26 cellular contexts compared by ENCODE assay signal in the genomic region with DNA sequence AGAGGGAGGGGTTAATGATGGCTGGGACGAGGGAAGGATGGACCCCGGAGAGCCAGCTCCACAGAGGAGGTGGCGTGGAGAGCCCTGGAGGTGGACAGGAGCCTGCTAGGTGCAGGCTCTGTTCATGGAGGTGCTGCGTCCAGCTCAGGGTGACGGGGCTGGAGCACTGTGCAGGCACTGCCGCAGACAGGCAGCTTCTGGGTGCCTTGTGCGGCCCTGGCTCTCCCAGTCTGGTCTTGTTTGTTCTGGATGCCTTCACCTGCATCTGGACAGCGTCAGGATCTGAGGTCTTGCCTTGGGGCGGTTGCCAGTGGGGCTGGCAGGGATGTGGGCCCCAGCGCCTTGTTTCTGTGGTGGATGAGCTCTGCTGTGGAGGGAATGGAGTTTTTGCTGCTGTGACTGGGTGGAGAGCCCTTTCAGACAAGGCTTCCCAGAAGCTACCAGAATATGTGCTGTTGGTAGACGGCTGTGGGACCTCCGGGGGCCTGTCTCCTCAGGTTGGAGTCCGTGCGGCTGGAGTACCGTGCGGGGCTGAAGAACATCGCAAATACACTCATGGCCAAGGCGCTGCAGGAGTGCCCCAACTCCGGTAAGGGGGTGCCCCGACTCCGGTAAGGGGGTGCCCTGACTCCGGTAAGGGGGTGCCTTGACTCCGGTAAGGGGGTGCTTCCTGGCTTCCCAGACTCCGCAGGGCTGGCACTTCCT. TPM values are rescaled to one million over a fixed set of nuclear protein-coding genes. Genes with fewer than 3 reads are reported as not detected.
DNase-seq lines count a peak whose midpoint lies in the region; ATAC-seq and TF ChIP-seq lines count a peak whose summit lies in the region.
"Had no signal": no experiment of that assay in that cellular context is flagged by ENCODE, and none has a peak within 500 bp of the region (broad histone marks: within the 10 kb centered on the region; RNA-seq: fewer than 3 reads in every experiment).

No MANE protein-coding gene starts in this region.

- H3K4me1 ChIP-seq in sigmoid colon: peaks cover 0 to 54% (median 28%) of the 10 kb centered on the region in 4 donors
- H3K4me1 ChIP-seq: lower lobe of right lung, prostate gland, tibial artery had no signal

- H3K9me3 ChIP-seq in sigmoid colon: no peaks in the 10 kb centered on the region
- H3K9me3 ChIP-seq: lower lobe of right lung, prostate gland, tibial artery had no signal

- no peak for TF ChIP-seq POLR2A in sigmoid colon (IDR thresholded peaks at IDR 0.05)

- POLR2A ChIA-PET in activated CD8-positive, alpha-beta T cell treated with anti-CD3 and anti-CD28 coated beads, Interleukin-2, amount 10 ng/mL, durations not matched to agents 7 days and 5 days (lab: Charles Lee): no interaction called here
- POLR2A ChIA-PET in activated CD8-positive, alpha-beta T cell treated with anti-CD3 and anti-CD28 coated beads for 36 hours (lab: Charles Lee): no interaction called here

- no peak for DNase-seq in activated CD8-positive, alpha-beta T cell treated with anti-CD3 and anti-CD28 coated beads, Interleukin-2, amount 10 ng/mL, durations not matched to agents 7 days and 5 days
- DNase-seq in activated CD8-positive, alpha-beta T cell treated with anti-CD3 and anti-CD28 coated beads for 36 hours: no peak
- peak; percentile 92 for DNase-seq in sigmoid colon
- no peak for DNase-seq in stimulated activated naive CD4-positive, alpha-beta T cell (lab: John Stamatoyannopoulos, UW)
- DNase-seq in DMS153 (lab: John Stamatoyannopoulos, UW): no peak
- DNase-seq: activated CD4-positive, alpha-beta T cell treated with anti-CD3 and anti-CD28 coated beads, Interleukin-2, amount 10 ng/mL, durations not matched to agents 24 days and 14 days; activated CD8-positive, alpha-beta memory T cell treated with anti-CD3 and anti-CD28 coated beads, Interleukin-2, amount 50 U/mL, for 4 hours; AML-193; anterior cingulate cortex; CD8-positive, alpha-beta memory T cell; DMS79; H7; lower lobe of right lung; NCI-H1436 treated with DMSO at 0.1 percent for 48 hours; NCI-H510A; PC-9; small intestine; stimulated activated naive CD8-positive, alpha-beta T cell treated with anti-CD3 and anti-CD28 coated beads, Interleukin-15, Interleukin-2, amounts not matched to agents 100 U/mL and 50 U/mL, for 24 hours; tibial artery had no signal

- H3K27me3 ChIP-seq in sigmoid colon: no peaks in the 10 kb centered on the region
- H3K27me3 ChIP-seq: cardiac muscle cell, tibial artery had no signal

- H3K4me1 Mint-ChIP-seq in activated CD8-positive, alpha-beta T cell treated with anti-CD3 and anti-CD28 coated beads, Interleukin-2, amount 10 ng/mL, durations not matched to agents 7 days and 5 days (ENCODE audit: low read depth): no peaks in the 10 kb centered on the region
- H3K4me1 Mint-ChIP-seq in activated CD8-positive, alpha-beta T cell treated with anti-CD3 and anti-CD28 coated beads for 36 hours (ENCODE audit: low read depth): no peaks in the 10 kb centered on the region
- H3K4me1 Mint-ChIP-seq in activated T-helper 17 cell treated with anti-CD3 and anti-CD28 coated beads, Interleukin-2, amount 50 U/mL, for 72 hours: no peaks in the 10 kb centered on the region
- H3K4me1 Mint-ChIP-seq: activated CD4-positive, alpha-beta T cell treated with anti-CD3 and anti-CD28 coated beads, Interleukin-2, amount 10 ng/mL, durations not matched to agents 24 days and 14 days; CD8-positive, alpha-beta memory T cell had no signal

- no peak for TF ChIP-seq CTCF in activated CD8-positive, alpha-beta T cell treated with anti-CD3 and anti-CD28 coated beads for 36 hours (IDR thresholded peaks at IDR 0.05)
- TF ChIP-seq CTCF in sigmoid colon (IDR thresholded peaks at IDR 0.05): no peak

- no peaks in the 10 kb centered on the region for H3K27me3 Mint-ChIP-seq in activated CD8-positive, alpha-beta T cell treated with anti-CD3 and anti-CD28 coated beads, Interleukin-2, amount 10 ng/mL, durations not matched to agents 7 days and 5 days (ENCODE audit: low read depth)
- H3K27me3 Mint-ChIP-seq in activated CD8-positive, alpha-beta T cell treated with anti-CD3 and anti-CD28 coated beads for 36 hours: no peaks in the 10 kb centered on the region
- H3K27me3 Mint-ChIP-seq in activated T-helper 17 cell treated with anti-CD3 and anti-CD28 coated beads, Interleukin-2, amount 50 U/mL, for 72 hours: no peaks in the 10 kb centered on the region
- H3K27me3 Mint-ChIP-seq: activated CD4-positive, alpha-beta T cell treated with anti-CD3 and anti-CD28 coated beads, Interleukin-2, amount 10 ng/mL, durations not matched to agents 24 days and 14 days; CD8-positive, alpha-beta memory T cell; dendritic cell treated with granulocyte-macrophage colony-stimulating factor and Interleukin-4, amounts not matched to agents 40 ng/mL and 50 ng/mL, for 4 days had no signal

- peak overlapping the region in 3 of 4 donors; percentile 64 to 72 (median 65) for H3K27ac ChIP-seq in sigmoid colon
- H3K27ac ChIP-seq: cardiac muscle cell, lower lobe of right lung, PC-9, prostate gland, tibial artery had no signal

- no peak overlapping the region for H3K4me3 Mint-ChIP-seq in activated CD8-positive, alpha-beta T cell treated with anti-CD3 and anti-CD28 coated beads, Interleukin-2, amount 10 ng/mL, durations not matched to agents 7 days and 5 days
- no peak overlapping the region for H3K4me3 Mint-ChIP-seq in activated CD8-positive, alpha-beta T cell treated with anti-CD3 and anti-CD28 coated beads for 36 hours
- H3K4me3 Mint-ChIP-seq in activated T-helper 17 cell treated with anti-CD3 and anti-CD28 coated beads, Interleukin-2, amount 50 U/mL, for 72 hours: no peak overlapping the region
- H3K4me3 Mint-ChIP-seq: activated CD4-positive, alpha-beta T cell treated with anti-CD3 and anti-CD28 coated beads, Interleukin-2, amount 10 ng/mL, durations not matched to agents 24 days and 14 days; CD8-positive, alpha-beta memory T cell; dendritic cell treated with granulocyte-macrophage colony-stimulating factor and Interleukin-4, amounts not matched to agents 40 ng/mL and 50 ng/mL, for 4 days had no signal

- H3K4me3 ChIP-seq in sigmoid colon: no peak overlapping the region
- H3K4me3 ChIP-seq: cardiac muscle cell, lower lobe of right lung, PC-9, prostate gland, tibial artery had no signal

- WGBS in sigmoid colon, 2 donors: 91 to 96% methylated on average over 24 of the region's 24 CpGs

- no peak for ATAC-seq in activated CD8-positive, alpha-beta T cell treated with anti-CD3 and anti-CD28 coated beads, Interleukin-2, amount 10 ng/mL, durations not matched to agents 7 days and 5 days
- ATAC-seq in activated CD8-positive, alpha-beta T cell treated with anti-CD3 and anti-CD28 coated beads for 36 hours: no peak
- ATAC-seq in activated T-helper 17 cell treated with anti-CD3 and anti-CD28 coated beads, Interleukin-2, amount 50 U/mL, for 72 hours (replicated peaks): no peak
- ATAC-seq: lower lobe of right lung; stimulated activated naive CD8-positive, alpha-beta T cell treated with anti-CD3 and anti-CD28 coated beads, Interleukin-15, Interleukin-2, amounts not matched to agents 100 U/mL and 50 U/mL, for 24 hours had no signal

- intact Hi-C loops in activated CD8-positive, alpha-beta T cell treated with anti-CD3 and anti-CD28 coated beads for 36 hours (cut with micrococcal nuclease): no loop called here
- intact Hi-C loops in sigmoid colon (cut with DNase I): no loop called here

- peak in 1 of 4 donors; percentile 88 for TF ChIP-seq EP300 in sigmoid colon (IDR thresholded peaks at IDR 0.05)

- peaks cover 64 to 98% (median 72%) of the 10 kb centered on the region in 4 donors for H3K36me3 ChIP-seq in sigmoid colon

- H3K27ac Mint-ChIP-seq in activated CD8-positive, alpha-beta T cell treated with anti-CD3 and anti-CD28 coated beads, Interleukin-2, amount 10 ng/mL, durations not matched to agents 7 days and 5 days: peak overlapping the region; percentile 44
- H3K27ac Mint-ChIP-seq in activated CD8-positive, alpha-beta T cell treated with anti-CD3 and anti-CD28 coated beads for 36 hours: no peak overlapping the region
- peak overlapping the region; percentile 50 for H3K27ac Mint-ChIP-seq in activated T-helper 17 cell treated with anti-CD3 and anti-CD28 coated beads, Interleukin-2, amount 50 U/mL, for 72 hours
- H3K27ac Mint-ChIP-seq: activated CD4-positive, alpha-beta T cell treated with anti-CD3 and anti-CD28 coated beads, Interleukin-2, amount 10 ng/mL, durations not matched to agents 24 days and 14 days; activated T-helper 2 cell treated with anti-CD3 and anti-CD28 coated beads, Interferon-gamma antibody, Interleukin-2, Interleukin-4, amounts not matched to agents 10 μg/mL and 5 μg/mL and 100 μg/mL, durations not matched to agents 14 hours and 24 hours and 36 hours; dendritic cell treated with granulocyte-macrophage colony-stimulating factor and Interleukin-4, amounts not matched to agents 40 ng/mL and 50 ng/mL, for 4 days had no signal

- CTCF ChIA-PET in activated CD8-positive, alpha-beta T cell treated with anti-CD3 and anti-CD28 coated beads, Interleukin-2, amount 10 ng/mL, durations not matched to agents 7 days and 5 days (lab: Charles Lee): interaction anchor here (1.3 to 1.8 kb wide), 2 partner anchors 10 to 47 kb away, joined by 3 to 9 read pairs; partner anchors contain the start of gene PRPF6
- CTCF ChIA-PET in activated CD8-positive, alpha-beta T cell treated with anti-CD3 and anti-CD28 coated beads for 36 hours (lab: Charles Lee): interaction anchor here (1.6 kb wide), 1 partner anchor 11 kb away, joined by 8 read pairs; no protein-coding TSS in a partner anchor

- no peaks in the 10 kb centered on the region for H3K9me3 Mint-ChIP-seq in activated CD8-positive, alpha-beta T cell treated with anti-CD3 and anti-CD28 coated beads, Interleukin-2, amount 10 ng/mL, durations not matched to agents 7 days and 5 days (ENCODE audit: insufficient read depth)
- no peaks in the 10 kb centered on the region for H3K9me3 Mint-ChIP-seq in activated CD8-positive, alpha-beta T cell treated with anti-CD3 and anti-CD28 coated beads for 36 hours
- no peaks in the 10 kb centered on the region for H3K9me3 Mint-ChIP-seq in activated T-helper 17 cell treated with anti-CD3 and anti-CD28 coated beads, Interleukin-2, amount 50 U/mL, for 72 hours
- H3K9me3 Mint-ChIP-seq: activated CD4-positive, alpha-beta T cell treated with anti-CD3 and anti-CD28 coated beads, Interleukin-2, amount 10 ng/mL, durations not matched to agents 24 days and 14 days; activated T-helper 2 cell treated with anti-CD3 and anti-CD28 coated beads, Interferon-gamma antibody, Interleukin-2, Interleukin-4, amounts not matched to agents 10 μg/mL and 5 μg/mL and 100 μg/mL, durations not matched to agents 14 hours and 24 hours and 36 hours; CD8-positive, alpha-beta memory T cell; dendritic cell treated with granulocyte-macrophage colony-stimulating factor and Interleukin-4, amounts not matched to agents 40 ng/mL and 50 ng/mL, for 4 days had no signal

- peaks cover 70% of the 10 kb centered on the region for H3K36me3 Mint-ChIP-seq in activated CD8-positive, alpha-beta T cell treated with anti-CD3 and anti-CD28 coated beads, Interleukin-2, amount 10 ng/mL, durations not matched to agents 7 days and 5 days (ENCODE audit: low read depth)
- peaks cover 34% of the 10 kb centered on the region for H3K36me3 Mint-ChIP-seq in activated CD8-positive, alpha-beta T cell treated with anti-CD3 and anti-CD28 coated beads for 36 hours (ENCODE audit: low read depth)
- H3K36me3 Mint-ChIP-seq in activated T-helper 17 cell treated with anti-CD3 and anti-CD28 coated beads, Interleukin-2, amount 50 U/mL, for 72 hours (ENCODE audit: low read depth): peaks cover 96% of the 10 kb centered on the region

RNA-seq across cellular contexts. Expression of gene C20orf204, which starts 7.8 kb away (rescaled TPM):
- 1 to 10 TPM; 6.4 to 7.6 TPM for total RNA-seq in activated CD8-positive, alpha-beta T cell treated with anti-CD3 and anti-CD28 coated beads, Interleukin-2, amount 10 ng/mL, durations not matched to agents 7 days and 5 days
- total RNA-seq in activated CD8-positive, alpha-beta T cell treated with anti-CD3 and anti-CD28 coated beads for 36 hours: 1 to 10 TPM; 2.8 to 4.7 TPM
- 10 to 100 TPM; 12.8 to 21.5 TPM for total RNA-seq in activated T-helper 17 cell treated with anti-CD3 and anti-CD28 coated beads, Interleukin-2, amount 50 U/mL, for 72 hours
- 1 to 10 TPM in 1 of 4 donors, under 1 TPM in 3; under 0.01 to 1.1 (median 0.37) TPM for total RNA-seq in sigmoid colon
- polyA plus RNA-seq in sigmoid colon: 1 to 10 TPM in 1 of 3 donors, not detected in 2; 1.7 TPM

RNA-seq across cellular contexts. Expression of gene SOX18, which starts 21.3 kb away (rescaled TPM):
- under 1 TPM; 0.13 to 0.21 TPM for total RNA-seq in activated CD8-positive, alpha-beta T cell treated with anti-CD3 and anti-CD28 coated beads, Interleukin-2, amount 10 ng/mL, durations not matched to agents 7 days and 5 days
- total RNA-seq in activated CD8-positive, alpha-beta T cell treated with anti-CD3 and anti-CD28 coated beads for 36 hours: not detected
- under 1 TPM; 0.13 to 0.22 TPM for total RNA-seq in activated T-helper 17 cell treated with anti-CD3 and anti-CD28 coated beads, Interleukin-2, amount 50 U/mL, for 72 hours
- total RNA-seq in sigmoid colon: 1 to 10 TPM; 1.8 to 5.5 (median 3.8) TPM
- polyA plus RNA-seq in sigmoid colon: 10 to 100 TPM in 1 of 3 donors, 1 to 10 TPM in 1, under 1 TPM in 1; 0.69 to 11.9 (median 3.0) TPM
- total RNA-seq: CD8-positive, alpha-beta memory T cell; fibroblast of lung; PC-9 had no signal
- polyA plus RNA-seq: cardiac muscle cell; CD8-positive, alpha-beta memory T cell; fibroblast of lung had no signal

RNA-seq across cellular contexts. Expression of gene TCEA2, which starts 34.9 kb away (rescaled TPM):
- total RNA-seq in activated CD8-positive, alpha-beta T cell treated with anti-CD3 and anti-CD28 coated beads, Interleukin-2, amount 10 ng/mL, durations not matched to agents 7 days and 5 days: 10 to 100 TPM; 49.6 to 55.3 TPM
- total RNA-seq in activated CD8-positive, alpha-beta T cell treated with anti-CD3 and anti-CD28 coated beads for 36 hours: 10 to 100 TPM; 30.0 to 33.0 TPM
- total RNA-seq in activated T-helper 17 cell treated with anti-CD3 and anti-CD28 coated beads, Interleukin-2, amount 50 U/mL, for 72 hours: 10 to 100 TPM; 52.0 to 79.9 TPM
- 10 to 100 TPM; 41.7 to 50.5 (median 42.2) TPM for total RNA-seq in sigmoid colon
- polyA plus RNA-seq in sigmoid colon: 10 to 100 TPM in 2 of 3 donors, 1 to 10 TPM in 1; 2.1 to 14.0 (median 11.4) TPM

RNA-seq across cellular contexts. Expression of gene PRPF6, which starts 47.2 kb away (rescaled TPM):
- 10 to 100 TPM; 64.7 to 68.3 TPM for total RNA-seq in activated CD8-positive, alpha-beta T cell treated with anti-CD3 and anti-CD28 coated beads, Interleukin-2, amount 10 ng/mL, durations not matched to agents 7 days and 5 days
- 10 to 100 TPM; 53.0 to 55.5 TPM for total RNA-seq in activated CD8-positive, alpha-beta T cell treated with anti-CD3 and anti-CD28 coated beads for 36 hours
- total RNA-seq in activated T-helper 17 cell treated with anti-CD3 and anti-CD28 coated beads, Interleukin-2, amount 50 U/mL, for 72 hours: 10 to 100 TPM; 88.5 to 97.4 TPM
- total RNA-seq in sigmoid colon: 10 to 100 TPM; 42.3 to 52.1 (median 46.9) TPM
- 10 to 100 TPM; 23.4 to 59.9 (median 26.4) TPM for polyA plus RNA-seq in sigmoid colon

RNA-seq across cellular contexts. Expression of gene SAMD10, which starts 48.7 kb away (rescaled TPM):
- 10 to 100 TPM; 12.0 to 12.5 TPM for total RNA-seq in activated CD8-positive, alpha-beta T cell treated with anti-CD3 and anti-CD28 coated beads, Interleukin-2, amount 10 ng/mL, durations not matched to agents 7 days and 5 days
- total RNA-seq in activated CD8-positive, alpha-beta T cell treated with anti-CD3 and anti-CD28 coated beads for 36 hours: 10 to 100 TPM; 17.4 to 17.5 TPM
- total RNA-seq in activated T-helper 17 cell treated with anti-CD3 and anti-CD28 coated beads, Interleukin-2, amount 50 U/mL, for 72 hours: 10 to 100 TPM; 21.4 to 32.7 TPM
- total RNA-seq in sigmoid colon: 1 to 10 TPM in 3 of 4 donors, under 1 TPM in 1; 0.68 to 8.3 (median 1.9) TPM
- 1 to 10 TPM; 2.8 to 8.7 (median 4.2) TPM for polyA plus RNA-seq in sigmoid colon
- total RNA-seq: A172 had no signal
